17 cellular contexts compared by ENCODE assay signal in the genomic region with DNA sequence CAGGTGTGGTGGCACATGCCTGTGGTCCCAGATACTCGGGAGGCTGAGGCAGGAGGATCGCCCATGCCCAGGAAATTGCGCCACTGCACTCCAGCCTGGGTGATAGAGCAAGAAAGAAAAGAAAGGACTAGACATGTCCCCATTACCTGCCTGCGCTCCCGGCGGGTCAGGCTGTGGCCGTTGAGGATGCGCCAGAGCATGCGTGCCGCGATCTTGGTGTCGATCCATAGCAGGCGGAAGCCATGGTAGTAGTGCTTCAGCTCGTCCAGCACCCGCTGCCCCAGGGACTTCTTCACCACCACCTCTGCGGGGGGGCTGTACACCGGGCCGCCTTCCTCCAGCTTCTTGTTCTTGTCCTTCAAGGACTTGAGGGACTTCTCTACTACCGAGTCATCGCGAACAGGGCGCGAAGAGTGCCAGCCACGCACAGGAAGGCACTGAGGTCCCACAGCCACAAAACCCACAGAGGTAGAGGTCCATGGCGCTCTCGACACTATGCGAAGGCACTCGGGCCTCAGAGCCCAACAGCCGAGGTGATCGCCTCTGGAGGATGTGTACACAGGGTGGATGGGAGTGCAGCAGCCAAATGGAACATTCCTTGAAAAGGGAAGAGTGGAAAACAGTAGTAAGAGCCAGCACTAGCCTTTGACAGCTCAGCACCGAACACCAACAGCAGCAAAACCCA. TPM values are rescaled to one million over a fixed set of nuclear protein-coding genes. Genes with fewer than 3 reads are reported as not detected.
"Had no signal": no experiment of that assay in that cellular context is flagged by ENCODE, and none has a peak within 500 bp of the region (broad histone marks: within the 10 kb centered on the region; RNA-seq: fewer than 3 reads in every experiment).

No MANE protein-coding gene starts in this region.

- H3K9me3 ChIP-seq: ascending aorta, breast epithelium, gastrocnemius medialis, sigmoid colon, tibial nerve had no signal

- ATAC-seq: gastrocnemius medialis; naive thymus-derived CD4-positive, alpha-beta T cell; stimulated activated memory B cell treated with anti-CD40 and anti-IgM and Interleukin-4, amounts not matched to agents 10 μg/mL and 1 μg/mL and 100 μg/mL, for 72 hours had no signal

- H3K4me3 ChIP-seq: ascending aorta, breast epithelium, dorsolateral prefrontal cortex, gastrocnemius medialis, sigmoid colon, tibial nerve had no signal

- H3K27me3 Mint-ChIP-seq: activated CD4-positive, alpha-beta T cell treated with anti-CD3 and anti-CD28 coated beads, Interleukin-2, amount 10 ng/mL, durations not matched to agents 24 days and 14 days; activated naive CD4-positive, alpha-beta T cell treated with anti-CD3 and anti-CD28 coated beads, Interleukin-2, amount 10 ng/mL, durations not matched to agents 7 days and 5 days; naive thymus-derived CD4-positive, alpha-beta T cell; stimulated activated memory B cell treated with anti-CD40 and anti-IgM and Interleukin-4, amounts not matched to agents 10 μg/mL and 1 μg/mL and 100 μg/mL, for 72 hours had no signal

- DNase-seq: activated CD4-positive, alpha-beta T cell treated with anti-CD3 and anti-CD28 coated beads, Interleukin-2, amount 10 ng/mL, durations not matched to agents 24 days and 14 days; activated CD4-positive, CD25-positive, alpha-beta regulatory T cell; activated naive CD4-positive, alpha-beta T cell treated with anti-CD3 and anti-CD28 coated beads, Interleukin-2, amount 10 ng/mL, durations not matched to agents 7 days and 5 days; dorsolateral prefrontal cortex; endodermal cell; erythroblast; gastrocnemius medialis; left cardiac atrium; naive thymus-derived CD4-positive, alpha-beta T cell; occipital lobe; sigmoid colon; SW 1271 had no signal

- H3K9me3 Mint-ChIP-seq: activated CD4-positive, alpha-beta T cell treated with anti-CD3 and anti-CD28 coated beads, Interleukin-2, amount 10 ng/mL, durations not matched to agents 24 days and 14 days; activated naive CD4-positive, alpha-beta T cell treated with anti-CD3 and anti-CD28 coated beads, Interleukin-2, amount 10 ng/mL, durations not matched to agents 7 days and 5 days; endodermal cell; naive thymus-derived CD4-positive, alpha-beta T cell; stimulated activated memory B cell treated with anti-CD40 and anti-IgM and Interleukin-4, amounts not matched to agents 10 μg/mL and 1 μg/mL and 100 μg/mL, for 72 hours; T-helper 2 cell treated with Interferon-gamma antibody and Interleukin-4, amounts not matched to agents 5 μg/mL and 100 μg/mL, for 36 hours had no signal

- H3K4me1 ChIP-seq: breast epithelium had no signal

- H3K36me3 ChIP-seq: breast epithelium had no signal

- H3K27me3 ChIP-seq: ascending aorta, breast epithelium, dorsolateral prefrontal cortex, gastrocnemius medialis, sigmoid colon, tibial nerve had no signal

- H3K4me3 Mint-ChIP-seq: activated CD4-positive, alpha-beta T cell treated with anti-CD3 and anti-CD28 coated beads, Interleukin-2, amount 10 ng/mL, durations not matched to agents 24 days and 14 days; activated naive CD4-positive, alpha-beta T cell treated with anti-CD3 and anti-CD28 coated beads, Interleukin-2, amount 10 ng/mL, durations not matched to agents 7 days and 5 days; endodermal cell; naive thymus-derived CD4-positive, alpha-beta T cell; stimulated activated memory B cell treated with anti-CD40 and anti-IgM and Interleukin-4, amounts not matched to agents 10 μg/mL and 1 μg/mL and 100 μg/mL, for 72 hours; T-helper 2 cell treated with Interferon-gamma antibody and Interleukin-4, amounts not matched to agents 5 μg/mL and 100 μg/mL, for 36 hours had no signal

- H3K27ac Mint-ChIP-seq: activated CD4-positive, alpha-beta T cell treated with anti-CD3 and anti-CD28 coated beads, Interleukin-2, amount 10 ng/mL, durations not matched to agents 24 days and 14 days; activated naive CD4-positive, alpha-beta T cell treated with anti-CD3 and anti-CD28 coated beads, Interleukin-2, amount 10 ng/mL, durations not matched to agents 7 days and 5 days; naive thymus-derived CD4-positive, alpha-beta T cell; stimulated activated memory B cell treated with anti-CD40 and anti-IgM and Interleukin-4, amounts not matched to agents 10 μg/mL and 1 μg/mL and 100 μg/mL, for 72 hours had no signal

- H3K27ac ChIP-seq: ascending aorta, breast epithelium, gastrocnemius medialis, sigmoid colon had no signal

- H3K4me1 Mint-ChIP-seq: endodermal cell had no signal

RNA-seq across cellular contexts. Expression of gene FGFR3, which starts 48.2 kb away (rescaled TPM):
- polyA plus RNA-seq: naive thymus-derived CD4-positive, alpha-beta T cell had no signal
